Comparison of ENCODE assay signal across 8 cellular contexts in genomic region chr12:56359851-56360767, GRCh38. TPM values are rescaled to one million over a fixed set of nuclear protein-coding genes. Genes with fewer than 3 reads are reported as not detected.
A peak's percentile ranks its signal among the peaks of the same experiment; 100 is the strongest.
DNase-seq lines count a peak whose midpoint lies in the region; FAIRE-seq and TF ChIP-seq lines count a peak whose summit lies in the region.

Gene STAT2, minus strand, starts transcription at chr12:56360107. Its CDS starts 3,536 bp downstream, at chr12:56356571.

- H4K91ac ChIP-seq in neuronal stem cell (ENCODE audit: low read depth, low read length, poor library complexity): no peak within 1 kb of the TSS

- peaks cover 0 to 4% (median 0%) of the 10 kb centered on the region in 3 experiments for H3K27me3 ChIP-seq in neuronal stem cell (ENCODE audit: control insufficient read depth in 3 of 3, insufficient read depth in 3 of 3, low read depth in 1 of 3, low read length in 3 of 3)

- peaks cover 2 to 7% of the 10 kb centered on the region in 2 donors for H3K4me1 ChIP-seq in neuronal stem cell (ENCODE audit: control insufficient read depth in 2 of 2, insufficient read depth in 1 of 2, low read depth in 1 of 2, low read length in 2 of 2)

- H4K8ac ChIP-seq in neuronal stem cell (ENCODE audit: low read depth, low read length): no peak within 1 kb of the TSS

- no peak within 1 kb of the TSS for H2BK15ac ChIP-seq in neuronal stem cell (ENCODE audit: low read length)

- no peaks in the 10 kb centered on the region for H3K79me1 ChIP-seq in neuronal stem cell (ENCODE audit: low read depth, low read length)

- H3K4me3 ChIP-seq in NB4 (ENCODE audit: low read depth, low read length) (peak within 1 kb of the TSS; percentile 76), SK-N-MC (peak within 1 kb of the TSS; percentile 91), neuronal stem cell (ENCODE audit: low read length in 2 of 2) (peak within 1 kb of the TSS; percentile 82 to 86)

- peak; percentile 93 for FAIRE-seq in frontal cortex (lab: Jason Lieb, UNC)

- H3K36me3 ChIP-seq in SK-N-MC (ENCODE audit: insufficient read depth, low read length): peaks cover 10% of the 10 kb centered on the region
- H3K36me3 ChIP-seq in neuronal stem cell (replicated peaks in 1 of 2; ENCODE audit: control insufficient read depth in 2 of 2, insufficient read depth in 2 of 2, low read length in 2 of 2): peaks cover 8 to 17% of the 10 kb centered on the region in 2 donors

- H3K9me3 Mint-ChIP-seq in HFFc6: no peaks in the 10 kb centered on the region
- H3K9me3 Mint-ChIP-seq in activated naive CD4-positive, alpha-beta T cell treated with anti-CD3 and anti-CD28 coated beads, Interleukin-2, amount 10 ng/mL, durations not matched to agents 7 days and 5 days: no peaks in the 10 kb centered on the region

- H3K9me3 ChIP-seq in SK-N-MC (ENCODE audit: low read depth, low read length) (no peaks in the 10 kb centered on the region), neuronal stem cell (replicated peaks in 1 of 2; ENCODE audit: control insufficient read depth in 2 of 2, insufficient read depth in 1 of 2, low read depth in 1 of 2, low read length in 2 of 2) (no peaks in the 10 kb centered on the region)

- peaks cover 27% of the 10 kb centered on the region for H3K4me1 Mint-ChIP-seq in HFFc6 (ENCODE audit: low read depth)
- H3K4me1 Mint-ChIP-seq in activated naive CD4-positive, alpha-beta T cell treated with anti-CD3 and anti-CD28 coated beads, Interleukin-2, amount 10 ng/mL, durations not matched to agents 7 days and 5 days: peaks cover 32% of the 10 kb centered on the region

- no CpG with 5 or more reads among the region's 54 CpGs for WGBS in neuronal stem cell (ENCODE audit: extremely low coverage in 2 of 2, insufficient read length in 2 of 2, insufficient replicate concordance in 1 of 2), 2 donors

- no peak for TF ChIP-seq CTCF in HFFc6 (IDR thresholded peaks at IDR 0.05)
- TF ChIP-seq CTCF in NB4 (IDR thresholded peaks at IDR 0.05; ENCODE audit: low read depth, low read length): no peak
- TF ChIP-seq CTCF in subcutaneous adipose tissue (IDR thresholded peaks at IDR 0.05; ENCODE audit: low read depth): no peak

- TF ChIP-seq POLR2A in NB4 (IDR thresholded peaks at IDR 0.05; ENCODE audit: extremely low read depth, insufficient read length): peak; percentile 84

- peak within 1 kb of the TSS; percentile 55 for H3K18ac ChIP-seq in neuronal stem cell (ENCODE audit: low read length)

- H2BK120ac ChIP-seq in neuronal stem cell (ENCODE audit: low read depth, low read length): no peak within 1 kb of the TSS

- peak within 1 kb of the TSS; percentile 89 for H2AFZ ChIP-seq in neuronal stem cell (ENCODE audit: low read length)

- CTCF ChIA-PET in activated naive CD4-positive, alpha-beta T cell treated with anti-CD3 and anti-CD28 coated beads, Interleukin-2, amount 10 ng/mL, durations not matched to agents 7 days and 5 days (lab: Charles Lee): interaction anchor here (0.8 to 3.0 kb wide), 7 partner anchors 18 to 104 kb away, joined by 3 to 21 read pairs (median 3); partner anchors contain the start of gene TIMELESS

- no peak within 1 kb of the TSS for H3K14ac ChIP-seq in neuronal stem cell (ENCODE audit: low read length)

- H3K27ac Mint-ChIP-seq in HFFc6: peak within 1 kb of the TSS; percentile 96
- peak within 1 kb of the TSS; percentile 98 for H3K27ac Mint-ChIP-seq in activated naive CD4-positive, alpha-beta T cell treated with anti-CD3 and anti-CD28 coated beads, Interleukin-2, amount 10 ng/mL, durations not matched to agents 7 days and 5 days

- no peak within 1 kb of the TSS for H2BK12ac ChIP-seq in neuronal stem cell (ENCODE audit: low read length)

- H3K27me3 Mint-ChIP-seq in HFFc6 (ENCODE audit: insufficient read depth): no peaks in the 10 kb centered on the region; the same call in 1 of the 2 replicates
- peaks cover 8% of the 10 kb centered on the region for H3K27me3 Mint-ChIP-seq in activated naive CD4-positive, alpha-beta T cell treated with anti-CD3 and anti-CD28 coated beads, Interleukin-2, amount 10 ng/mL, durations not matched to agents 7 days and 5 days

- H3K27ac ChIP-seq in SK-N-MC (peak within 1 kb of the TSS; percentile 73), neuronal stem cell (replicated peaks; ENCODE audit: low read length) (peak within 1 kb of the TSS; percentile 45)

- no peak within 1 kb of the TSS for H2BK5ac ChIP-seq in neuronal stem cell (ENCODE audit: low read length)

- peak; percentile 100 for DNase-seq in GM04503 (ENCODE audit: low read depth)
- peak; percentile 100 for DNase-seq in HFFc6
- peak; percentile 100 for DNase-seq in NB4 (ENCODE audit: low read depth)
- peak; percentile 99 for DNase-seq in SK-N-MC (ENCODE audit: low read depth, low spot score)
- DNase-seq in activated naive CD4-positive, alpha-beta T cell treated with anti-CD3 and anti-CD28 coated beads, Interleukin-2, amount 10 ng/mL, durations not matched to agents 7 days and 5 days: peak; percentile 100
- DNase-seq in frontal cortex (ENCODE audit: low spot score in 2 of 2): peak; percentile 80 to 90
- peak; percentile 98 for DNase-seq in neuronal stem cell (ENCODE audit: low spot score)

- peak within 1 kb of the TSS; percentile 91 for H3K4me3 Mint-ChIP-seq in HFFc6
- H3K4me3 Mint-ChIP-seq in activated naive CD4-positive, alpha-beta T cell treated with anti-CD3 and anti-CD28 coated beads, Interleukin-2, amount 10 ng/mL, durations not matched to agents 7 days and 5 days: peak within 1 kb of the TSS; percentile 94

- H3K9ac ChIP-seq in SK-N-MC (ENCODE audit: insufficient read length) (peak within 1 kb of the TSS; percentile 78), neuronal stem cell (ENCODE audit: low read depth, low read length, poor library complexity) (no peak within 1 kb of the TSS)

- H3K23ac ChIP-seq in neuronal stem cell (ENCODE audit: low read depth, low read length, poor library complexity): peak within 1 kb of the TSS; percentile 60

- H3K4me2 ChIP-seq in neuronal stem cell (ENCODE audit: insufficient read depth, low read length, poor library complexity, severe bottlenecking): peak within 1 kb of the TSS; percentile 54

- peaks cover 6% of the 10 kb centered on the region for H3K36me3 Mint-ChIP-seq in HFFc6 (ENCODE audit: low read depth)
- peaks cover 15% of the 10 kb centered on the region for H3K36me3 Mint-ChIP-seq in activated naive CD4-positive, alpha-beta T cell treated with anti-CD3 and anti-CD28 coated beads, Interleukin-2, amount 10 ng/mL, durations not matched to agents 7 days and 5 days

- no peak within 1 kb of the TSS for H2AK5ac ChIP-seq in neuronal stem cell (ENCODE audit: low read depth, low read length)

- H3K4ac ChIP-seq in neuronal stem cell (ENCODE audit: low read length): no peak within 1 kb of the TSS

RNA-seq across cellular contexts. Expression of gene STAT2, which starts in this region (rescaled TPM):
- total RNA-seq in HFFc6 (2021; fragmentation: NEBNext Ultra II Directional; extraction: Animal tissue kit (Norgen Biotek cat#: 25700)): 100 to 1,000 TPM in 2 of 6 experiments, 10 to 100 TPM in 4; 78.6 to 105 (median 95.2) TPM
- total RNA-seq in frontal cortex (75.0 TPM), subcutaneous adipose tissue (100 to 1,000 TPM in 3 of 4 donors, 10 to 100 TPM in 1; 86.7 to 274 (median 213) TPM)
- polyA plus RNA-seq in neuronal stem cell (2013, experiment 1 of 2): 22.3 TPM
- polyA plus RNA-seq in neuronal stem cell (2013, experiment 2 of 2): 24.5 TPM

Comparison
In these comparisons a context has a peak if more than half of its experiments do, and no peak if none do; other contexts are left out.
1. Peak in every context shown above with its lines: DNase-seq, H3K4me3 ChIP-seq and H3K27ac ChIP-seq.